ENCODE assay signal across 1 cellular context in the genomic region with DNA sequence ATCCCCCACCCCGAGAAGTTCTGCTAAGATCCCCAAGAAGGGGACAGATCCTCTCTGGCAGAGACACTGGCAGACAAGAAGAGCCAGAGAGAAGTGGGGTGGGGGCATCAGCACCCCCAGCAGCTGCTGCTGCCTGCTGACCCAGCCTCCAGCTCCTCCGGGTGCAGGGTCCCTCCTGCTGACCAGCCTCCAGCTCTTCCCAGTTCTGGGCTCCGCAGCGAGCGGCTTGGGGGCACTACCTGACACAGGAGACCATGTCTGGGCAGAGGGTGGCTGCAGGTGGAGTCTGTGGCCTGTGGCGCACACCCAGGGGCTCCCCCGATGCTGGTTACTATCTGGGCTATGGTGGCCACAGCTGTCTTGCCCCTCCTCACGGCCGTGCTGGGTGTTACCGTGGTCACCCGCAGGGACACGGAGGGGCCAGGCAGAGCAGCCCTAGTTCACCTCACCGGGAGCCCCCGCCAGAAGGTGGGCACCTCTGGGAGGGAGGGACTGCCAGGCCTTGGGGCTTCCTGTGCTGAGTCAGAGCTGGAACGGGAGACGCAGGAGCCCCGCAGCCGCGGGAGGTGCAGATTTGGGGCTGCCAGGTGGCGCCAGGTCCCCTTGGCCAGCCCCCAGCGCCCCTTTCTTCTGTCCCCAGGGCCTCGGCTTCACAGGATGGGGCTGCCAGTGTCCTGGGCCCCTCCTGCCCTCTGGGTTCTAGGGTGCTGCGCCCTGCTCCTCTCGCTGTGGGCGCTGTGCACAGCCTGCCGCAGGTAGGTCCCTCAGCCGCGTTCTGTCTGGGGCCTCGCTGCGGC.
TF ChIP-seq lines count a peak whose summit lies in the region.

No MANE protein-coding gene starts in this region.

TF ChIP-seq in HepG2, 621 proteins besides CTCF, POLR2A, EP300 and RAD21 (continued from another document):
- TF ChIP-seq ZNF598 (CRISPR knock-in tag; IDR thresholded peaks at IDR 0.05; ENCODE audit: borderline replicate concordance) (peak; percentile 71; the same call in 1 of the 2 replicates), NONO (IDR thresholded peaks at IDR 0.05) (no peak), NONO (CRISPR knock-in tag; conservative IDR thresholded peaks at IDR 0.05) (no peak), TCF12 (IDR thresholded peaks at IDR 0.05) (no peak), TCF12 (CRISPR knock-in tag; IDR thresholded peaks at IDR 0.05) (peak; percentile 46), ZNF678 (CRISPR knock-in tag; IDR thresholded peaks at IDR 0.05) (peak; percentile 32; the same call in 1 of the 2 replicates), ZSCAN29 (CRISPR knock-in tag; conservative IDR thresholded peaks at IDR 0.05) (peak; percentile 21; the same call in 1 of the 2 replicates), SAFB2 (CRISPR knock-in tag; IDR thresholded peaks at IDR 0.05; ENCODE audit: borderline replicate concordance, low read depth) (no peak; the same call in 1 of the 2 replicates), ZNF550 (CRISPR knock-in tag; IDR thresholded peaks at IDR 0.05; ENCODE audit: borderline replicate concordance) (no peak), ZNF343 (CRISPR knock-in tag; IDR thresholded peaks at IDR 0.05) (peak; percentile 38), ZKSCAN8 (CRISPR knock-in tag; IDR thresholded peaks at IDR 0.05; ENCODE audit: borderline replicate concordance) (0 out of 2 replicates have a peak, but pooled peaks have one; percentile 7), ZNF230 (CRISPR knock-in tag; IDR thresholded peaks at IDR 0.05) (0 out of 2 replicates have a peak, but pooled peaks have one; percentile 24), PCBP1 (IDR thresholded peaks at IDR 0.05; ENCODE audit: borderline replicate concordance, low read depth, low read length) (0 out of 2 replicates have a peak, but pooled peaks have one; percentile 23), ZSCAN31 (CRISPR knock-in tag; IDR thresholded peaks at IDR 0.05; ENCODE audit: low read depth) (peak; percentile 60; the same call in 1 of the 2 replicates), AHR (CRISPR knock-in tag; IDR thresholded peaks at IDR 0.05) (0 out of 2 replicates have a peak, but pooled peaks have one; percentile 49)
- TF ChIP-seq, protein P1, sequence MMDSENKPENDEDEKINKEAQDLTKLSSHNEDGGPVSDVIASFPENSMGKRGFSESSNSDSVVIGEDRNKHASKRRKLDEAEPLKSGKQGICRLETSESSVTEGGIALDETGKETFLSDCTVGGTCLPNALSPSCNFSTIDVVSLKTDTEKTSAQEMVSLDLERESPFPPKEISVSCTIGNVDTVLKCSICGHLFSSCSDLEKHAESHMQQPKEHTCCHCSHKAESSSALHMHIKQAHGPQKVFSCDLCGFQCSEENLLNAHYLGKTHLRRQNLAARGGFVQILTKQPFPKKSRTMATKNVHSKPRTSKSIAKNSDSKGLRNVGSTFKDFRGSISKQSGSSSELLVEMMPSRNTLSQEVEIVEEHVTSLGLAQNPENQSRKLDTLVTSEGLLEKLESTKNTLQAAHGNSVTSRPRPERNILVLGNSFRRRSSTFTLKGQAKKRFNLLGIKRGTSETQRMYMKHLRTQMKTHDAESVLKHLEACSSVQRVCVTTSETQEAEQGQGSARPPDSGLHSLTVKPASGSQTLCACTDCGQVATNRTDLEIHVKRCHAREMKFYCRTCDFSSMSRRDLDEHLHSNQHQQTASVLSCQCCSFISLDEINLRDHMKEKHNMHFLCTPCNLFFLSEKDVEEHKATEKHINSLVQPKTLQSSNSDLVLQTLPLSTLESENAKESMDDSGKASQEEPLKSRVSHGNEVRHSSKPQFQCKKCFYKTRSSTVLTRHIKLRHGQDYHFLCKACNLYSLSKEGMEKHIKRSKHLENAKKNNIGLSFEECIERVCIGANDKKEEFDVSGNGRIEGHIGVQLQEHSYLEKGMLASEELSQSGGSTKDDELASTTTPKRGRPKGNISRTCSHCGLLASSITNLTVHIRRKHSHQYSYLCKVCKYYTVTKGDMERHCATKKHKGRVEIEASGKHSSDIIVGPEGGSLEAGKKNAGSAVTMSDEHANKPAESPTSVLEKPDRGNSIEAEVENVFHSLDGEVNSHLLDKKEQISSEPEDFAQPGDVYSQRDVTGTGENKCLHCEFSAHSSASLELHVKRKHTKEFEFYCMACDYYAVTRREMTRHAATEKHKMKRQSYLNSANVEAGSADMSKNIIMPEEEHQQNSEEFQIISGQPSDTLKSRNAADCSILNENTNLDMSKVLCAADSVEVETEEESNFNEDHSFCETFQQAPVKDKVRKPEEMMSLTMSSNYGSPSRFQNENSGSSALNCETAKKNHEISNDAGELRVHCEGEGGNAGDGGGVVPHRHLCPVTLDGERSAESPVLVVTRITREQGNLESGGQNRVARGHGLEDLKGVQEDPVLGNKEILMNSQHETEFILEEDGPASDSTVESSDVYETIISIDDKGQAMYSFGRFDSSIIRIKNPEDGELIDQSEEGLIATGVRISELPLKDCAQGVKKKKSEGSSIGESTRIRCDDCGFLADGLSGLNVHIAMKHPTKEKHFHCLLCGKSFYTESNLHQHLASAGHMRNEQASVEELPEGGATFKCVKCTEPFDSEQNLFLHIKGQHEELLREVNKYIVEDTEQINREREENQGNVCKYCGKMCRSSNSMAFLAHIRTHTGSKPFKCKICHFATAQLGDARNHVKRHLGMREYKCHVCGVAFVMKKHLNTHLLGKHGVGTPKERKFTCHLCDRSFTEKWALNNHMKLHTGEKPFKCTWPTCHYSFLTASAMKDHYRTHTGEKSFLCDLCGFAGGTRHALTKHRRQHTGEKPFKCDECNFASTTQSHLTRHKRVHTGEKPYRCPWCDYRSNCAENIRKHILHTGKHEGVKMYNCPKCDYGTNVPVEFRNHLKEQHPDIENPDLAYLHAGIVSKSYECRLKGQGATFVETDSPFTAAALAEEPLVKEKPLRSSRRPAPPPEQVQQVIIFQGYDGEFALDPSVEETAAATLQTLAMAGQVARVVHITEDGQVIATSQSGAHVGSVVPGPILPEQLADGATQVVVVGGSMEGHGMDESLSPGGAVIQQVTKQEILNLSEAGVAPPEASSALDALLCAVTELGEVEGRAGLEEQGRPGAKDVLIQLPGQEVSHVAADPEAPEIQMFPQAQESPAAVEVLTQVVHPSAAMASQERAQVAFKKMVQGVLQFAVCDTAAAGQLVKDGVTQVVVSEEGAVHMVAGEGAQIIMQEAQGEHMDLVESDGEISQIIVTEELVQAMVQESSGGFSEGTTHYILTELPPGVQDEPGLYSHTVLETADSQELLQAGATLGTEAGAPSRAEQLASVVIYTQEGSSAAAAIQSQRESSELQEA (CRISPR knock-in tag; IDR thresholded peaks at IDR 0.05; ENCODE audit: not compliant biosample characterization): peak; percentile 73
- TF ChIP-seq, protein P2, sequence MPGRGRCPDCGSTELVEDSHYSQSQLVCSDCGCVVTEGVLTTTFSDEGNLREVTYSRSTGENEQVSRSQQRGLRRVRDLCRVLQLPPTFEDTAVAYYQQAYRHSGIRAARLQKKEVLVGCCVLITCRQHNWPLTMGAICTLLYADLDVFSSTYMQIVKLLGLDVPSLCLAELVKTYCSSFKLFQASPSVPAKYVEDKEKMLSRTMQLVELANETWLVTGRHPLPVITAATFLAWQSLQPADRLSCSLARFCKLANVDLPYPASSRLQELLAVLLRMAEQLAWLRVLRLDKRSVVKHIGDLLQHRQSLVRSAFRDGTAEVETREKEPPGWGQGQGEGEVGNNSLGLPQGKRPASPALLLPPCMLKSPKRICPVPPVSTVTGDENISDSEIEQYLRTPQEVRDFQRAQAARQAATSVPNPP (CRISPR knock-in tag; IDR thresholded peaks at IDR 0.05): 0 out of 2 replicates have a peak, but pooled peaks have one; percentile 19
- TF ChIP-seq, protein P3, sequence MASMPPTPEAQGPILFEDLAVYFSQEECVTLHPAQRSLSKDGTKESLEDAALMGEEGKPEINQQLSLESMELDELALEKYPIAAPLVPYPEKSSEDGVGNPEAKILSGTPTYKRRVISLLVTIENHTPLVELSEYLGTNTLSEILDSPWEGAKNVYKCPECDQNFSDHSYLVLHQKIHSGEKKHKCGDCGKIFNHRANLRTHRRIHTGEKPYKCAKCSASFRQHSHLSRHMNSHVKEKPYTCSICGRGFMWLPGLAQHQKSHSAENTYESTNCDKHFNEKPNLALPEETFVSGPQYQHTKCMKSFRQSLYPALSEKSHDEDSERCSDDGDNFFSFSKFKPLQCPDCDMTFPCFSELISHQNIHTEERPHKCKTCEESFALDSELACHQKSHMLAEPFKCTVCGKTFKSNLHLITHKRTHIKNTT (CRISPR knock-in tag; IDR thresholded peaks at IDR 0.05): 0 out of 2 replicates have a peak, but pooled peaks have one; percentile 32
- TF ChIP-seq, protein P4, sequence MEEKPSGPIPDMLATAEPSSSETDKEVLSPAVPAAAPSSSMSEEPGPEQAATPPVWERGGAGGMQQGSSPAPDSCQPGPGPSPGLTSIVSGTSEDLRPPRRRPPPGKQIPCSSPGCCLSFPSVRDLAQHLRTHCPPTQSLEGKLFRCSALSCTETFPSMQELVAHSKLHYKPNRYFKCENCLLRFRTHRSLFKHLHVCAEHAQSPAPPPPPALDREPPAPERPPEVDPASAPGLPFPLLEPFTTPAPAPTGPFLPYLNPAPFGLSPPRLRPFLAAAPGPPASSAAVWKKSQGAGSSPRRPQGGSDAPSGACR (CRISPR knock-in tag; IDR thresholded peaks at IDR 0.05): no peak
- TF ChIP-seq, protein P5, sequence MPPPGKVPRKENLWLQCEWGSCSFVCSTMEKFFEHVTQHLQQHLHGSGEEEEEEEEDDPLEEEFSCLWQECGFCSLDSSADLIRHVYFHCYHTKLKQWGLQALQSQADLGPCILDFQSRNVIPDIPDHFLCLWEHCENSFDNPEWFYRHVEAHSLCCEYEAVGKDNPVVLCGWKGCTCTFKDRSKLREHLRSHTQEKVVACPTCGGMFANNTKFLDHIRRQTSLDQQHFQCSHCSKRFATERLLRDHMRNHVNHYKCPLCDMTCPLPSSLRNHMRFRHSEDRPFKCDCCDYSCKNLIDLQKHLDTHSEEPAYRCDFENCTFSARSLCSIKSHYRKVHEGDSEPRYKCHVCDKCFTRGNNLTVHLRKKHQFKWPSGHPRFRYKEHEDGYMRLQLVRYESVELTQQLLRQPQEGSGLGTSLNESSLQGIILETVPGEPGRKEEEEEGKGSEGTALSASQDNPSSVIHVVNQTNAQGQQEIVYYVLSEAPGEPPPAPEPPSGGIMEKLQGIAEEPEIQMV (CRISPR knock-in tag; IDR thresholded peaks at IDR 0.05; ENCODE audit: low read depth): peak; percentile 75; the same call in 1 of the 2 replicates
- TF ChIP-seq, protein P6, sequence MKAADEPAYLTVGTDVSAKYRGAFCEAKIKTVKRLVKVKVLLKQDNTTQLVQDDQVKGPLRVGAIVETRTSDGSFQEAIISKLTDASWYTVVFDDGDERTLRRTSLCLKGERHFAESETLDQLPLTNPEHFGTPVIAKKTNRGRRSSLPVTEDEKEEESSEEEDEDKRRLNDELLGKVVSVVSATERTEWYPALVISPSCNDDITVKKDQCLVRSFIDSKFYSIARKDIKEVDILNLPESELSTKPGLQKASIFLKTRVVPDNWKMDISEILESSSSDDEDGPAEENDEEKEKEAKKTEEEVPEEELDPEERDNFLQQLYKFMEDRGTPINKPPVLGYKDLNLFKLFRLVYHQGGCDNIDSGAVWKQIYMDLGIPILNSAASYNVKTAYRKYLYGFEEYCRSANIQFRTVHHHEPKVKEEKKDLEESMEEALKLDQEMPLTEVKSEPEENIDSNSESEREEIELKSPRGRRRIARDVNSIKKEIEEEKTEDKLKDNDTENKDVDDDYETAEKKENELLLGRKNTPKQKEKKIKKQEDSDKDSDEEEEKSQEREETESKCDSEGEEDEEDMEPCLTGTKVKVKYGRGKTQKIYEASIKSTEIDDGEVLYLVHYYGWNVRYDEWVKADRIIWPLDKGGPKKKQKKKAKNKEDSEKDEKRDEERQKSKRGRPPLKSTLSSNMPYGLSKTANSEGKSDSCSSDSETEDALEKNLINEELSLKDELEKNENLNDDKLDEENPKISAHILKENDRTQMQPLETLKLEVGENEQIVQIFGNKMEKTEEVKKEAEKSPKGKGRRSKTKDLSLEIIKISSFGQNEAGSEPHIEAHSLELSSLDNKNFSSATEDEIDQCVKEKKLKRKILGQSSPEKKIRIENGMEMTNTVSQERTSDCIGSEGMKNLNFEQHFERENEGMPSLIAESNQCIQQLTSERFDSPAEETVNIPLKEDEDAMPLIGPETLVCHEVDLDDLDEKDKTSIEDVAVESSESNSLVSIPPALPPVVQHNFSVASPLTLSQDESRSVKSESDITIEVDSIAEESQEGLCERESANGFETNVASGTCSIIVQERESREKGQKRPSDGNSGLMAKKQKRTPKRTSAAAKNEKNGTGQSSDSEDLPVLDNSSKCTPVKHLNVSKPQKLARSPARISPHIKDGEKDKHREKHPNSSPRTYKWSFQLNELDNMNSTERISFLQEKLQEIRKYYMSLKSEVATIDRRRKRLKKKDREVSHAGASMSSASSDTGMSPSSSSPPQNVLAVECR (CRISPR knock-in tag; IDR thresholded peaks at IDR 0.05; ENCODE audit: borderline replicate concordance): no peak; the same call in 1 of the 2 replicates
TF ChIP-seq in HepG2: peak in this region for 171.
